ENCODE assay signal across 17 cellular contexts in genomic region chr11:79428406-79428805, GRCh38. TPM values are rescaled to one million over a fixed set of nuclear protein-coding genes. Genes with fewer than 3 reads are reported as not detected.
"Had no signal": no experiment of that assay in that cellular context is flagged by ENCODE, and none has a peak within 500 bp of the region (broad histone marks: within the 10 kb centered on the region; RNA-seq: fewer than 3 reads in every experiment).

No MANE protein-coding gene starts in this region.

- H3K4me3 ChIP-seq: coronary artery, heart left ventricle, mucosa of descending colon, right lobe of liver, upper lobe of right lung had no signal

- H3K36me3 ChIP-seq: heart left ventricle, right lobe of liver, upper lobe of right lung had no signal

- ATAC-seq: left lobe of liver; mucosa of descending colon; naive thymus-derived CD8-positive, alpha-beta T cell; right lobe of liver; stimulated activated naive CD8-positive, alpha-beta T cell treated with anti-CD3 and anti-CD28 coated beads, Interleukin-15, Interleukin-2, amounts not matched to agents 100 U/mL and 50 U/mL, for 24 hours; upper lobe of right lung had no signal

- H3K4me1 ChIP-seq: heart left ventricle, right lobe of liver, upper lobe of right lung had no signal

- H3K27me3 ChIP-seq: right lobe of liver, upper lobe of right lung had no signal

- DNase-seq: activated CD4-positive, alpha-beta memory T cell treated with anti-CD3 and anti-CD28 coated beads for 36 hours; activated gamma-delta T cell treated with Interleukin-2 at 50 U/mL for 16 hours; activated naive CD8-positive, alpha-beta T cell treated with anti-CD3 and anti-CD28 coated beads, Interleukin-2, amount 10 ng/mL, durations not matched to agents 7 days and 5 days; activated T-cell treated with anti-CD3 and anti-CD28 coated beads, Interleukin-2, amount 50 U/mL, for 48 hours; central memory CD4-positive, alpha-beta T cell; effector CD4-positive, alpha-beta T cell; foreskin melanocyte; heart left ventricle; mammary epithelial cell; mucosa of descending colon; naive thymus-derived CD8-positive, alpha-beta T cell; right lobe of liver; stimulated activated naive CD8-positive, alpha-beta T cell treated with anti-CD3 and anti-CD28 coated beads, Interleukin-15, Interleukin-2, amounts not matched to agents 100 U/mL and 50 U/mL, for 24 hours; T-helper 9 cell; upper lobe of right lung had no signal

- H3K27ac ChIP-seq: heart left ventricle, right lobe of liver, upper lobe of right lung had no signal

- H3K9me3 ChIP-seq: heart left ventricle, mucosa of descending colon, right lobe of liver, upper lobe of right lung had no signal

RNA-seq across cellular contexts. Expression of gene TENM4, which starts 12.4 kb away (rescaled TPM):
- total RNA-seq: activated CD4-positive, alpha-beta memory T cell treated with anti-CD3 and anti-CD28 coated beads for 36 hours; activated naive CD8-positive, alpha-beta T cell treated with anti-CD3 and anti-CD28 coated beads, Interleukin-2, amount 10 ng/mL, durations not matched to agents 7 days and 5 days; naive thymus-derived CD8-positive, alpha-beta T cell had no signal
- polyA plus RNA-seq: naive thymus-derived CD8-positive, alpha-beta T cell had no signal
